Comparison of ENCODE assay signal across 12 cellular contexts in the genomic region with DNA sequence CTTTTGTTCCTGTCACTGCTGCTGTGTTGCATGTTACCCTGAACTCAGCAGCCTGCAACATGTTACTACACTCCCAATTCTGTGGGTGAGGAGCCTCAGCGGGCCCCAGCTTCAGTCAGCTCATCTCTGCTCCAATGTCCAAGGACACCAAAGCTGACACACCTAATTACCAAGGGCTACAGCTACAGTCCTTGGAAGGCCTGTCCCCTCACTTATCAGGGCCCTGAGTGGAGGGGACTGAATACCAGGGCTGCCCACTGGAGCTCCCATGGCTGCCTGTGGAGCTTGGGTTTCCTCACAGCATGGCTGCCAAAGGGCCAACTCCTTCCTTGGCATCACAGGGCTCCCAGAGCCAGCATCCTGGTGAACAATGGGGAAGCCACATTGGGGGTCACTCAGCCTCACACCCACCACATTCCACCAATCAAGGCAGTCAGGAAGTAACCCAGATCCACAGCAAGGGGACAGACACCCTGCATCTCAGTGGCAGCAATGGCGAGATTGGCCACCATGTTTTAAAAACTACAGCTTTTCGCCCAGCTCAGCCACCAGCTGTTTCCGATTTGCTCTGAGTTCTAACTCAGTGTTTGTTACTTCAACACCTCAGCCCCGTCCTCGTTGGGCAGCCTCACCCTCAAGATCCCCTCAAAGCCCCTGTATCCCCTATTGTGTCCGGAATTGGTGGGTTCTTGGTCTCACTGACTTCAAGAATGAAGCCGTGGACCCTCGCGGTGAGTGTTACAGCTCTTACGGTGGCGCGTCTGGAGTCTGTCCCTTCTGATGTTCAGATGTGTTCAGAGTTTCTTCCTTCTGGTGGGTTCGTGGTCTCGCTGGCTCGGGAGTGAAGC. TPM values are rescaled to one million over a fixed set of nuclear protein-coding genes. Genes with fewer than 3 reads are reported as not detected.
DNase-seq lines count a peak whose midpoint lies in the region; ATAC-seq and TF ChIP-seq lines count a peak whose summit lies in the region.
"Had no signal": no experiment of that assay in that cellular context is flagged by ENCODE, and none has a peak within 500 bp of the region (broad histone marks: within the 10 kb centered on the region; RNA-seq: fewer than 3 reads in every experiment).

No MANE protein-coding gene starts in this region.

- POLR2A ChIA-PET in naive thymus-derived CD8-positive, alpha-beta T cell (lab: Charles Lee) = interaction anchor here (1.0 to 5.4 kb wide), 19 partner anchors 9 to 75 kb away, joined by 3 to 28 read pairs (median 11); no protein-coding TSS in a partner anchor
- POLR2A ChIA-PET in OCI-LY7 (lab: Charles Lee) = interaction anchor here (0.6 to 0.8 kb wide), 2 partner anchors 70 to 151 kb away, joined by 3 to 4 read pairs; no protein-coding TSS in a partner anchor

- peak in 1 of 2 donors; percentile 56 for DNase-seq in activated naive CD4-positive, alpha-beta T cell treated with anti-CD3 and anti-CD28 coated beads, Interleukin-2, amount 50 U/mL, for 72 hours (ENCODE audit: low spot score in 2 of 2)
- no peak for DNase-seq in naive thymus-derived CD8-positive, alpha-beta T cell
- no peak for DNase-seq in OCI-LY7 (ENCODE audit: low spot score)
- no peak for DNase-seq in DMS 273 treated with DMSO at 0.1 percent for 48 hours (lab: John Stamatoyannopoulos, UW)
- DNase-seq in NK-92 (lab: John Stamatoyannopoulos, UW; ENCODE audit: unreplicated experiment) = no peak
- DNase-seq: NCI-H1417 treated with DMSO at 0.1 percent for 48 hours; NCI-H526; stimulated activated naive CD4-positive, alpha-beta T cell treated with Interleukin-2 at 50 U/mL for 16 hours had no signal

- H3K4me1 ChIP-seq in BLaER1 treated with 17β-estradiol and CSF1 and Interleukin-3, amounts not matched to agents 10 nM and 100 nM = peaks cover 44 to 84% (median 79%) of the 10 kb centered on the region in 10 experiments
- H3K4me1 ChIP-seq in OCI-LY7 (ENCODE audit: insufficient read depth, low read length, poor library complexity, severe bottlenecking) = peaks cover 33% of the 10 kb centered on the region

- peak overlapping the region in 9 of 11 experiments; percentile 22 to 70 (median 56); a peak in 17 of 22 replicates for H3K27ac ChIP-seq in BLaER1 treated with 17β-estradiol and CSF1 and Interleukin-3, amounts not matched to agents 10 nM and 100 nM
- H3K27ac ChIP-seq in OCI-LY7 (ENCODE audit: low read depth, low read length, poor library complexity, severe bottlenecking) = no peak overlapping the region

- H3K9me3 ChIP-seq in BLaER1 treated with 17β-estradiol and CSF1 and Interleukin-3, amounts not matched to agents 10 nM and 100 nM (replicated peaks in 1 of 11) = peaks cover 3 to 20% (median 8%) of the 10 kb centered on the region in 11 experiments; a peak in 14 of 22 replicates
- H3K9me3 ChIP-seq in OCI-LY7 (ENCODE audit: low read length) = no peaks in the 10 kb centered on the region

- H3K4me3 Mint-ChIP-seq in IgD-negative memory B cell = peak overlapping the region in 3 of 4 donors; percentile 21 to 83 (median 81)
- H3K4me3 Mint-ChIP-seq in naive thymus-derived CD8-positive, alpha-beta T cell = peak overlapping the region; percentile 81 to 97 (median 92)

- H2AFZ ChIP-seq in OCI-LY7 (ENCODE audit: low read length) = no peak overlapping the region

- peaks cover 0 to 60% (median 14%) of the 10 kb centered on the region in 11 experiments; a peak in 16 of 22 replicates for H3K36me3 ChIP-seq in BLaER1 treated with 17β-estradiol and CSF1 and Interleukin-3, amounts not matched to agents 10 nM and 100 nM
- peaks cover 7% of the 10 kb centered on the region for H3K36me3 ChIP-seq in OCI-LY7 (ENCODE audit: insufficient read depth, low read length)

- BruUV-seq in OCI-LY7 (replicated peaks; lab: Mats Ljungman, UMichigan) = no TSS peak

- no peaks in the 10 kb centered on the region for H3K27me3 Mint-ChIP-seq in IgD-negative memory B cell
- H3K27me3 Mint-ChIP-seq in naive thymus-derived CD8-positive, alpha-beta T cell = no peaks in the 10 kb centered on the region

- no peaks in the 10 kb centered on the region for H3K9me3 Mint-ChIP-seq in IgD-negative memory B cell
- peaks cover 0 to 5% of the 10 kb centered on the region in 2 donors for H3K9me3 Mint-ChIP-seq in activated naive CD4-positive, alpha-beta T cell treated with anti-CD3 and anti-CD28 coated beads, Interleukin-2, amount 50 U/mL, for 72 hours
- H3K9me3 Mint-ChIP-seq in naive thymus-derived CD8-positive, alpha-beta T cell = peaks cover 0 to 7% (median 0%) of the 10 kb centered on the region in 9 donors

- peaks cover 0 to 62% (median 11%) of the 10 kb centered on the region in 11 experiments; a peak in 9 of 22 replicates for H4K20me1 ChIP-seq in BLaER1 treated with 17β-estradiol and CSF1 and Interleukin-3, amounts not matched to agents 10 nM and 100 nM
- no peaks in the 10 kb centered on the region for H4K20me1 ChIP-seq in OCI-LY7 (ENCODE audit: insufficient read depth, low read length)

- H3K36me3 Mint-ChIP-seq in IgD-negative memory B cell = no peaks in the 10 kb centered on the region
- H3K36me3 Mint-ChIP-seq in activated naive CD4-positive, alpha-beta T cell treated with anti-CD3 and anti-CD28 coated beads, Interleukin-2, amount 50 U/mL, for 72 hours = peaks cover 29 to 70% of the 10 kb centered on the region in 2 donors
- peaks cover 27 to 56% (median 41%) of the 10 kb centered on the region in 3 donors for H3K36me3 Mint-ChIP-seq in naive thymus-derived CD8-positive, alpha-beta T cell

- peak in 1 of 2 donors; percentile 22 for ATAC-seq in activated naive CD4-positive, alpha-beta T cell treated with anti-CD3 and anti-CD28 coated beads, Interleukin-2, amount 50 U/mL, for 72 hours
- ATAC-seq in naive thymus-derived CD8-positive, alpha-beta T cell = no peak
- no peak for ATAC-seq in GM18907 (IDR thresholded peaks at IDR 0.05; ENCODE audit: unreplicated experiment)

- H3K9ac ChIP-seq in BLaER1 treated with 17β-estradiol and CSF1 and Interleukin-3, amounts not matched to agents 10 nM and 100 nM = 0 out of 22 replicates have a peak overlapping the region, but pooled peaks of 1 of the 11 experiments have one; percentile 2

- H3K9me2 ChIP-seq in OCI-LY7 (ENCODE audit: insufficient read depth, low read length) = no peaks in the 10 kb centered on the region

- H3K4me2 ChIP-seq in BLaER1 treated with 17β-estradiol and CSF1 and Interleukin-3, amounts not matched to agents 10 nM and 100 nM = peak overlapping the region; percentile 12 to 92 (median 56); a peak in 21 of 22 replicates
- no peak overlapping the region for H3K4me2 ChIP-seq in OCI-LY7 (ENCODE audit: low read length)

- H3K79me2 ChIP-seq in OCI-LY7 (ENCODE audit: insufficient read depth, low read depth, low read length) = peaks cover 8% of the 10 kb centered on the region; the same call in 1 of the 2 replicates

- CTCF ChIA-PET in OCI-LY7 (lab: Charles Lee; ENCODE audit: unreplicated experiment) = no interaction called here

- no peak overlapping the region for H3K4me3 ChIP-seq in BLaER1 treated with 17β-estradiol and CSF1 and Interleukin-3, amounts not matched to agents 10 nM and 100 nM
- H3K4me3 ChIP-seq in OCI-LY7 (ENCODE audit: low read depth, low read length, poor library complexity, severe bottlenecking) = no peak overlapping the region
- H3K4me3 ChIP-seq: lung had no signal

- intact Hi-C loops in OCI-LY7 (cut with micrococcal nuclease; ENCODE audit: unreplicated experiment) = no loop called here

- H3K27ac Mint-ChIP-seq in IgD-negative memory B cell = peak overlapping the region; percentile 65 to 76 (median 75)
- peak overlapping the region; percentile 86 to 99 for H3K27ac Mint-ChIP-seq in activated naive CD4-positive, alpha-beta T cell treated with anti-CD3 and anti-CD28 coated beads, Interleukin-2, amount 50 U/mL, for 72 hours
- peak overlapping the region; percentile 89 to 99 (median 96) for H3K27ac Mint-ChIP-seq in naive thymus-derived CD8-positive, alpha-beta T cell

- no peaks in the 10 kb centered on the region for H3K27me3 ChIP-seq in BLaER1 treated with 17β-estradiol and CSF1 and Interleukin-3, amounts not matched to agents 10 nM and 100 nM

- peaks cover 38 to 59% (median 40%) of the 10 kb centered on the region in 3 donors for H3K4me1 Mint-ChIP-seq in IgD-negative memory B cell
- peaks cover 59 to 96% (median 92%) of the 10 kb centered on the region in 4 donors for H3K4me1 Mint-ChIP-seq in naive thymus-derived CD8-positive, alpha-beta T cell

- TF ChIP-seq CTCF in OCI-LY7 (conservative IDR thresholded peaks at IDR 0.05; ENCODE audit: low read length) = no peak

RNA-seq across cellular contexts. Expression of a gene that starts 18.9 kb away (rescaled TPM):
- 35.3 TPM for polyA plus RNA-seq in IgD-negative memory B cell
- 100 to 1,000 TPM; 211 to 278 TPM for total RNA-seq in activated naive CD4-positive, alpha-beta T cell treated with anti-CD3 and anti-CD28 coated beads, Interleukin-2, amount 50 U/mL, for 72 hours
- total RNA-seq in naive thymus-derived CD8-positive, alpha-beta T cell = 100 to 1,000 TPM; 565 to 573 TPM
- 100 to 1,000 TPM; 154 to 359 (median 176) TPM for polyA plus RNA-seq in naive thymus-derived CD8-positive, alpha-beta T cell
- total RNA-seq in OCI-LY7 (2014; rRNA removed; shearing (Covaris generic)) = 28.5 and 33.7 TPM in 2 replicates
- total RNA-seq in OCI-LY7 (2022) = 52.8 and 60.5 TPM in 2 replicates
